8 cellular contexts compared by ENCODE assay signal in the genomic region with DNA sequence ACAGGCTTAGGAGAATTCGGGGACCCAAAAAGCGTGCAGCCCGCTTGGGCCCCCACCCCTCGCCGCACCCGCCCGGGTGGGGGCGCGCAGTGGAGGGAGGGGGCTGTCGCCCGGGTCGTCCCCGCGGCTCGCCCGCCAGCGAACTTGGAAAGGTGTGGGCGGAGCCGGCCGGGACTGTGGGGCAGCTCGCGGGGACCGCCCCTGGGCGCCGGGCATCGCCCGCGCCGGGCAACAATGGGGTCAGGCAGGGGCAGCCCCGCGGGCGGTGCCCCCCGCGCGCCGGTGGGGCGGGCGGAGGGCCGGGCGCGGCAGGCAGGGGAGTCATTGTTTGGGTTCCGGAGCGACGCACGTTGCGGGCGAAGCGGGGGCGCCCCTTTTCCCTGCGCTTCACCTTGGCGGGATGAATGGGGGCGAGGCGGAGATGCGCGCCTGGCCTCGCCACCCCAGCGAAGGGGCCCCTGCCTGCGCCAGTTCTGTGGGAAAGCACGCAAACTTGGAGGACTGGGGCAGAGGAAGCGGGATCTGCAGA. TPM values are rescaled to one million over a fixed set of nuclear protein-coding genes. Genes with fewer than 3 reads are reported as not detected.
DNase-seq lines count a peak whose midpoint lies in the region; ATAC-seq and TF ChIP-seq lines count a peak whose summit lies in the region.

No MANE protein-coding gene starts in this region.

- H3K4me1 ChIP-seq in mucosa of stomach (ENCODE audit: control insufficient read depth, insufficient read depth, low read length) = peaks cover 9% of the 10 kb centered on the region

- H3K9me3 ChIP-seq in mucosa of stomach (ENCODE audit: control insufficient read depth, low read length) = no peaks in the 10 kb centered on the region

- H3K4me3 ChIP-seq in mucosa of stomach (ENCODE audit: low read length) = no peak overlapping the region

- H3K27ac Mint-ChIP-seq in activated CD4-positive, alpha-beta T cell treated with anti-CD3 and anti-CD28 coated beads, Interleukin-2, amount 10 ng/mL, durations not matched to agents 24 days and 14 days = peak overlapping the region; percentile 87
- no peak overlapping the region for H3K27ac Mint-ChIP-seq in stimulated activated effector memory CD8-positive, alpha-beta T cell treated with anti-CD3 and anti-CD28 coated beads, Interleukin-12 subunit alpha, Interleukin-12 subunit beta, amount 100 ng/mL, for 72 hours

- H3K36me3 Mint-ChIP-seq in activated CD4-positive, alpha-beta T cell treated with anti-CD3 and anti-CD28 coated beads, Interleukin-2, amount 10 ng/mL, durations not matched to agents 24 days and 14 days (ENCODE audit: low read depth) = peaks cover 3% of the 10 kb centered on the region
- H3K36me3 Mint-ChIP-seq in stimulated activated effector memory CD8-positive, alpha-beta T cell treated with anti-CD3 and anti-CD28 coated beads, Interleukin-12 subunit alpha, Interleukin-12 subunit beta, amount 100 ng/mL, for 72 hours = peaks cover 14% of the 10 kb centered on the region

- peaks cover 25% of the 10 kb centered on the region for H3K27me3 ChIP-seq in mucosa of stomach (ENCODE audit: control insufficient read depth, insufficient read depth, low read length)

- H3K27me3 Mint-ChIP-seq in activated CD4-positive, alpha-beta T cell treated with anti-CD3 and anti-CD28 coated beads, Interleukin-2, amount 10 ng/mL, durations not matched to agents 24 days and 14 days = peaks cover 12% of the 10 kb centered on the region

- no peak for TF ChIP-seq POLR2A in GM18505 (IDR thresholded peaks at IDR 0.05; ENCODE audit: borderline replicate concordance, extremely low read depth, insufficient read depth, insufficient read length)

- H3K9me3 Mint-ChIP-seq in activated CD4-positive, alpha-beta T cell treated with anti-CD3 and anti-CD28 coated beads, Interleukin-2, amount 10 ng/mL, durations not matched to agents 24 days and 14 days = no peaks in the 10 kb centered on the region
- H3K9me3 Mint-ChIP-seq in stimulated activated effector memory CD8-positive, alpha-beta T cell treated with anti-CD3 and anti-CD28 coated beads, Interleukin-12 subunit alpha, Interleukin-12 subunit beta, amount 100 ng/mL, for 72 hours = no peaks in the 10 kb centered on the region

- intact Hi-C loops in activated CD4-positive, alpha-beta T cell treated with anti-CD3 and anti-CD28 coated beads, Interleukin-2, amount 10 ng/mL, durations not matched to agents 24 days and 14 days (cut with micrococcal nuclease) = loop anchor here (1.0 to 10.0 kb wide), 13 partner anchors 43 to 1408 kb away; a partner anchor contains a TSS

- peak; percentile 28 for ATAC-seq in GM18505 (IDR thresholded peaks at IDR 0.05; ENCODE audit: unreplicated experiment)
- peak; percentile 31 for ATAC-seq in HG02588 (IDR thresholded peaks at IDR 0.05; ENCODE audit: unreplicated experiment)
- peak; percentile 50 for ATAC-seq in stimulated activated effector memory CD8-positive, alpha-beta T cell treated with anti-CD3 and anti-CD28 coated beads, Interleukin-12 subunit alpha, Interleukin-12 subunit beta, amount 100 ng/mL, for 72 hours

- DNase-seq in NCI-H146 (lab: John Stamatoyannopoulos, UW) (peak; percentile 87), medulla oblongata (ENCODE audit: extremely low spot score) (no peak)
- DNase-seq in activated CD4-positive, alpha-beta T cell treated with anti-CD3 and anti-CD28 coated beads, Interleukin-2, amount 10 ng/mL, durations not matched to agents 24 days and 14 days = peak; percentile 88
- DNase-seq in effector CD4-positive, alpha-beta T cell = peak; percentile 64
- peak in 1 of 2 donors; percentile 74 for DNase-seq in stimulated activated effector memory CD8-positive, alpha-beta T cell treated with anti-CD3 and anti-CD28 coated beads, Interleukin-12 subunit alpha, Interleukin-12 subunit beta, amount 100 ng/mL, for 72 hours (ENCODE audit: low spot score in 2 of 2)

- no peaks in the 10 kb centered on the region for H3K36me3 ChIP-seq in mucosa of stomach (ENCODE audit: control insufficient read depth, insufficient read depth, low read length)

- no peak overlapping the region for H3K4me3 Mint-ChIP-seq in activated CD4-positive, alpha-beta T cell treated with anti-CD3 and anti-CD28 coated beads, Interleukin-2, amount 10 ng/mL, durations not matched to agents 24 days and 14 days
- no peak overlapping the region for H3K4me3 Mint-ChIP-seq in stimulated activated effector memory CD8-positive, alpha-beta T cell treated with anti-CD3 and anti-CD28 coated beads, Interleukin-12 subunit alpha, Interleukin-12 subunit beta, amount 100 ng/mL, for 72 hours

- peaks cover 27% of the 10 kb centered on the region for H3K4me1 Mint-ChIP-seq in activated CD4-positive, alpha-beta T cell treated with anti-CD3 and anti-CD28 coated beads, Interleukin-2, amount 10 ng/mL, durations not matched to agents 24 days and 14 days
- H3K4me1 Mint-ChIP-seq in stimulated activated effector memory CD8-positive, alpha-beta T cell treated with anti-CD3 and anti-CD28 coated beads, Interleukin-12 subunit alpha, Interleukin-12 subunit beta, amount 100 ng/mL, for 72 hours = peaks cover 17% of the 10 kb centered on the region

- peak overlapping the region; percentile 34 for H3K9ac ChIP-seq in mucosa of stomach (ENCODE audit: low read length)

RNA-seq across cellular contexts. Expression of a gene that starts 0.6 kb away (rescaled TPM):
- total RNA-seq in activated CD4-positive, alpha-beta T cell treated with anti-CD3 and anti-CD28 coated beads, Interleukin-2, amount 10 ng/mL, durations not matched to agents 24 days and 14 days = 20.3 and 21.7 TPM in 2 replicates
